ENCODE assay signal across 8 cellular contexts in the genomic region with DNA sequence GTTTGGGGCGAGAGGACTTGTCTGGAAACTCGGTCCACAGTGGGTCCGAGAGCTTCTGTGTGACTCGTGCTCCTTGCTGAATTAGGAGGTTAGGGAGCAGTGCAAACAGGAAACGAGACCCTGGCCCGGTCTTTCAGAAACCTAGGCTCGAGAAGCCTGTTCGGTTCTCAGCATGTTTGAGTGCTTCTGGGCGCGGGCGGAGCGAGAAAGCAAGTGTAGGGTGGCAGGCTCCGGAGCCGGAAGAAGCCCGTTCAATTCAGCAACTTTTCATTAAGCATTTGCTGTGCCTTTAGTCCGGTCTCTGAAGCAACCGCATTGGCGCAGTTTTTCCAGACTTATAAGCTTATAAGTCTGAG. TPM values are rescaled to one million over a fixed set of nuclear protein-coding genes. Genes with fewer than 3 reads are reported as not detected.
DNase-seq lines count a peak whose midpoint lies in the region; ATAC-seq and TF ChIP-seq lines count a peak whose summit lies in the region.

No MANE protein-coding gene starts in this region.

- H3K27ac ChIP-seq in dorsolateral prefrontal cortex: peak overlapping the region in 56 of 59 donors; percentile 58 to 98 (median 93)

- intact Hi-C loops in dorsolateral prefrontal cortex (cut with DNase I): loop anchor here (2.0 to 10.0 kb wide), 3 partner anchors 68 to 156 kb away; a partner anchor contains a TSS

- peak; percentile 5 for ATAC-seq in HG03520 (IDR thresholded peaks at IDR 0.05; ENCODE audit: unreplicated experiment)

- peak overlapping the region; percentile 68 to 100 (median 93) for H3K4me3 ChIP-seq in dorsolateral prefrontal cortex

- no peaks in the 10 kb centered on the region for H3K27me3 ChIP-seq in dorsolateral prefrontal cortex

- DNase-seq in DMS 273 (lab: John Stamatoyannopoulos, UW; ENCODE audit: unreplicated experiment) (peak; percentile 58), DMS 273 treated with DMSO at 0.1 percent for 48 hours (lab: John Stamatoyannopoulos, UW) (no peak), dorsolateral prefrontal cortex (peak in 3 of 10 donors; percentile 28 to 47 (median 37)), mucosa of gallbladder (ENCODE audit: low spot score) (peak; percentile 14), LoVo (ENCODE audit: low spot score) (no peak)
- peak; percentile 56 for DNase-seq in activated CD4-positive, CD25-positive, alpha-beta regulatory T cell treated with anti-CD3 and anti-CD28 coated beads, Interleukin-2, amount 50 U/mL, for 72 hours
- peak in 5 of 6 experiments; percentile 16 to 65 (median 43) for DNase-seq in stimulated activated naive CD4-positive, alpha-beta T cell (lab: John Stamatoyannopoulos, UW)

- TF ChIP-seq CTCF in dorsolateral prefrontal cortex (IDR thresholded peaks at IDR 0.05 in 54 of 56, conservative IDR thresholded peaks at IDR 0.05 in 2 of 56; ENCODE audit: low read depth in 1 of 56, partially characterized antibody in 56 of 56): no peak

RNA-seq across cellular contexts. Expression of a gene that starts 0.5 kb away (rescaled TPM):
- 100 to 1,000 TPM in 119 of 120 experiments, 10 to 100 TPM in 1; 76.4 to 215 (median 173) TPM for total RNA-seq in dorsolateral prefrontal cortex
- 185 TPM for total RNA-seq in mucosa of gallbladder

RNA-seq across cellular contexts. Expression of a gene that starts 22.1 kb away (rescaled TPM):
- total RNA-seq in dorsolateral prefrontal cortex: 1 to 10 TPM in 12 of 120 experiments, under 1 TPM in 83, not detected in 25; 0.19 to 3.6 (median 0.52) TPM
- total RNA-seq in mucosa of gallbladder: 0.12 TPM

RNA-seq across cellular contexts. Expression of a gene that starts 54.7 kb away (rescaled TPM):
- 10 to 100 TPM in 75 of 120 experiments, 1 to 10 TPM in 45; 4.1 to 41.0 (median 11.6) TPM for total RNA-seq in dorsolateral prefrontal cortex
- total RNA-seq in mucosa of gallbladder: 17.0 TPM

Comparison
In these comparisons a context has a peak if more than half of its experiments do, and no peak if none do; other contexts are left out.
1. DNase-seq: peak in DMS 273 (single experiment), activated CD4-positive, CD25-positive, alpha-beta regulatory T cell treated with anti-CD3 and anti-CD28 coated beads, Interleukin-2, amount 50 U/mL, for 72 hours (single experiment), mucosa of gallbladder (single experiment) and stimulated activated naive CD4-positive, alpha-beta T cell (5 of 6); none in DMS 273 treated with DMSO at 0.1 percent for 48 hours (single experiment) and LoVo (single experiment).